1 cellular context compared by ENCODE assay signal in the genomic region with DNA sequence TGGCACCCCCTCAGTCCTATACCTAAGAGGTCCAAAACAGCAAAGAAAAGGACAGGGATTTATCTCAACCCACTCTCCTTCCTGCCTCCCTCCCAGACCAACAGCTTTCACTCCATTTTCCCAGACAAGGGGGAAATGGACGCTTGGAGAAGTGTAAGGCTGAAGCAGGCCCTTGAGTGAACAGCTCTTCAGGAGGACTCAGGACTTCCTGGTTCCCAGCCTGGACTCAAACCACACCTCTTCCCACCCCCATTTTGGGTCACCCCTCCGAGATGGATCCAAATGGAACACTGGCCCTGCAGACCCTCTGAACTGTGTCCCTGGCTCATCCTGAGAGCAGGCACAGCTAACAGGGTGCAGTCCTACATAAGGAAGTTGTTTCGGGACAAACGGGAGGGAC.
TF ChIP-seq lines count a peak whose summit lies in the region.

No MANE protein-coding gene starts in this region.

TF ChIP-seq in HepG2, 621 proteins besides CTCF, POLR2A, EP300 and RAD21:
- no peak for TF ChIP-seq PTBP1 (IDR thresholded peaks at IDR 0.05; ENCODE audit: low read depth, low read length, poor library complexity, severe bottlenecking)
- TF ChIP-seq ZNF354B (CRISPR knock-in tag; IDR thresholded peaks at IDR 0.05) = no peak
- no peak for TF ChIP-seq ZNF879 (CRISPR knock-in tag; IDR thresholded peaks at IDR 0.05)
- TF ChIP-seq ZNF776 (CRISPR knock-in tag; IDR thresholded peaks at IDR 0.05) = no peak
- no peak for TF ChIP-seq ARNT2 (CRISPR knock-in tag; IDR thresholded peaks at IDR 0.05; ENCODE audit: low read depth)
- 0 out of 2 replicates have a peak, but pooled peaks have one; percentile 21 for TF ChIP-seq HDAC1 (CRISPR knock-in tag; IDR thresholded peaks at IDR 0.05)
- TF ChIP-seq, protein P1, sequence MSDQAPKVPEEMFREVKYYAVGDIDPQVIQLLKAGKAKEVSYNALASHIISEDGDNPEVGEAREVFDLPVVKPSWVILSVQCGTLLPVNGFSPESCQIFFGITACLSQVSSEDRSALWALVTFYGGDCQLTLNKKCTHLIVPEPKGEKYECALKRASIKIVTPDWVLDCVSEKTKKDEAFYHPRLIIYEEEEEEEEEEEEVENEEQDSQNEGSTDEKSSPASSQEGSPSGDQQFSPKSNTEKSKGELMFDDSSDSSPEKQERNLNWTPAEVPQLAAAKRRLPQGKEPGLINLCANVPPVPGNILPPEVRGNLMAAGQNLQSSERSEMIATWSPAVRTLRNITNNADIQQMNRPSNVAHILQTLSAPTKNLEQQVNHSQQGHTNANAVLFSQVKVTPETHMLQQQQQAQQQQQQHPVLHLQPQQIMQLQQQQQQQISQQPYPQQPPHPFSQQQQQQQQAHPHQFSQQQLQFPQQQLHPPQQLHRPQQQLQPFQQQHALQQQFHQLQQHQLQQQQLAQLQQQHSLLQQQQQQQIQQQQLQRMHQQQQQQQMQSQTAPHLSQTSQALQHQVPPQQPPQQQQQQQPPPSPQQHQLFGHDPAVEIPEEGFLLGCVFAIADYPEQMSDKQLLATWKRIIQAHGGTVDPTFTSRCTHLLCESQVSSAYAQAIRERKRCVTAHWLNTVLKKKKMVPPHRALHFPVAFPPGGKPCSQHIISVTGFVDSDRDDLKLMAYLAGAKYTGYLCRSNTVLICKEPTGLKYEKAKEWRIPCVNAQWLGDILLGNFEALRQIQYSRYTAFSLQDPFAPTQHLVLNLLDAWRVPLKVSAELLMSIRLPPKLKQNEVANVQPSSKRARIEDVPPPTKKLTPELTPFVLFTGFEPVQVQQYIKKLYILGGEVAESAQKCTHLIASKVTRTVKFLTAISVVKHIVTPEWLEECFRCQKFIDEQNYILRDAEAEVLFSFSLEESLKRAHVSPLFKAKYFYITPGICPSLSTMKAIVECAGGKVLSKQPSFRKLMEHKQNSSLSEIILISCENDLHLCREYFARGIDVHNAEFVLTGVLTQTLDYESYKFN (CRISPR knock-in tag; conservative IDR thresholded peaks at IDR 0.05) = no peak
TF ChIP-seq in HepG2: peak in this region for 1.
